Comparison of ENCODE assay signal across 8 cellular contexts in genomic region chr3:69052567-69052898, GRCh38. TPM values are rescaled to one million over a fixed set of nuclear protein-coding genes. Genes with fewer than 3 reads are reported as not detected.
A peak's percentile ranks its signal among the peaks of the same experiment; 100 is the strongest.
DNase-seq lines count a peak whose midpoint lies in the region; ATAC-seq and TF ChIP-seq lines count a peak whose summit lies in the region.

No MANE protein-coding gene starts in this region.

- POLR2A ChIA-PET in T-cell (lab: Charles Lee) = interaction anchor here (0.6 to 1.9 kb wide), 10 partner anchors 8 to 48 kb away, joined by 3 to 11 read pairs (median 4); partner anchors contain the start of gene ARL6IP5 (in 1 of the 2)

- peak overlapping the region; percentile 93 for H3K27ac Mint-ChIP-seq in stimulated activated naive CD8-positive, alpha-beta T cell treated with anti-CD3 and anti-CD28 coated beads, Interleukin-15, Interleukin-2, amounts not matched to agents 100 ng/mL and 50 ng/mL, for 24 hours
- H3K27ac Mint-ChIP-seq in T-cell = peak overlapping the region; percentile 97
- peak overlapping the region; percentile 99 for H3K27ac Mint-ChIP-seq in stimulated activated effector memory CD8-positive, alpha-beta T cell treated with anti-CD3 and anti-CD28 coated beads, Interleukin-12 subunit alpha, Interleukin-12 subunit beta, amount 100 ng/mL, for 72 hours

- intact Hi-C loops in left ventricle myocardium inferior (cut with micrococcal nuclease) = no loop called here

- H3K4me3 Mint-ChIP-seq in stimulated activated naive CD8-positive, alpha-beta T cell treated with anti-CD3 and anti-CD28 coated beads, Interleukin-15, Interleukin-2, amounts not matched to agents 100 ng/mL and 50 ng/mL, for 24 hours = peak overlapping the region; percentile 96
- H3K4me3 Mint-ChIP-seq in T-cell = peak overlapping the region; percentile 98 to 99 (median 99)
- peak overlapping the region; percentile 98 for H3K4me3 Mint-ChIP-seq in stimulated activated effector memory CD8-positive, alpha-beta T cell treated with anti-CD3 and anti-CD28 coated beads, Interleukin-12 subunit alpha, Interleukin-12 subunit beta, amount 100 ng/mL, for 72 hours

- no peaks in the 10 kb centered on the region for H3K27me3 ChIP-seq in left ventricle myocardium inferior (ENCODE audit: low read depth)

- CTCF ChIA-PET in T-cell (lab: Charles Lee) = interaction anchor here (0.8 to 1.5 kb wide), 7 partner anchors 12 to 69 kb away, joined by 3 to 5 read pairs (median 4); partner anchors contain the start of gene ARL6IP5 (in 1 of the 2)

- H3K4me1 Mint-ChIP-seq in stimulated activated naive CD8-positive, alpha-beta T cell treated with anti-CD3 and anti-CD28 coated beads, Interleukin-15, Interleukin-2, amounts not matched to agents 100 ng/mL and 50 ng/mL, for 24 hours (ENCODE audit: low read depth) = peaks cover 54% of the 10 kb centered on the region
- peaks cover 43 to 53% (median 48%) of the 10 kb centered on the region in 3 donors for H3K4me1 Mint-ChIP-seq in T-cell
- H3K4me1 Mint-ChIP-seq in stimulated activated effector memory CD8-positive, alpha-beta T cell treated with anti-CD3 and anti-CD28 coated beads, Interleukin-12 subunit alpha, Interleukin-12 subunit beta, amount 100 ng/mL, for 72 hours = peaks cover 31% of the 10 kb centered on the region

- DNase-seq in stimulated activated naive CD8-positive, alpha-beta T cell treated with anti-CD3 and anti-CD28 coated beads, Interleukin-15, Interleukin-2, amounts not matched to agents 100 U/mL and 50 U/mL, for 24 hours = no peak
- DNase-seq in T-cell = no peak
- DNase-seq in left ventricle myocardium inferior = no peak
- DNase-seq in stimulated activated effector memory CD8-positive, alpha-beta T cell treated with anti-CD3 and anti-CD28 coated beads, Interleukin-12 subunit alpha, Interleukin-12 subunit beta, amount 100 ng/mL, for 72 hours (ENCODE audit: low spot score in 2 of 2) = no peak
- no peak for DNase-seq in erythroblast (lab: John Stamatoyannopoulos, UW)
- DNase-seq in NOMO-1 treated with DMSO at 0.1 percent for 48 hours (lab: John Stamatoyannopoulos, UW; ENCODE audit: unreplicated experiment) = no peak

- no peak for ATAC-seq in stimulated activated naive CD8-positive, alpha-beta T cell treated with anti-CD3 and anti-CD28 coated beads, Interleukin-15, Interleukin-2, amounts not matched to agents 100 U/mL and 50 U/mL, for 24 hours
- ATAC-seq in T-cell (replicated peaks in 1 of 4) = peak in 3 of 4 experiments; percentile 1 to 9 (median 1)
- ATAC-seq in stimulated activated effector memory CD8-positive, alpha-beta T cell treated with anti-CD3 and anti-CD28 coated beads, Interleukin-12 subunit alpha, Interleukin-12 subunit beta, amount 100 ng/mL, for 72 hours = no peak
- no peak for ATAC-seq in HG02973 (IDR thresholded peaks at IDR 0.05; ENCODE audit: unreplicated experiment)

- peak overlapping the region; percentile 89 for H3K27ac ChIP-seq in left ventricle myocardium inferior (replicated peaks)

- peaks cover 49% of the 10 kb centered on the region for H3K36me3 ChIP-seq in left ventricle myocardium inferior

- no peaks in the 10 kb centered on the region for H3K27me3 Mint-ChIP-seq in stimulated activated naive CD8-positive, alpha-beta T cell treated with anti-CD3 and anti-CD28 coated beads, Interleukin-15, Interleukin-2, amounts not matched to agents 100 ng/mL and 50 ng/mL, for 24 hours
- no peaks in the 10 kb centered on the region for H3K27me3 Mint-ChIP-seq in T-cell

- peaks cover 36% of the 10 kb centered on the region for H3K36me3 Mint-ChIP-seq in stimulated activated naive CD8-positive, alpha-beta T cell treated with anti-CD3 and anti-CD28 coated beads, Interleukin-15, Interleukin-2, amounts not matched to agents 100 ng/mL and 50 ng/mL, for 24 hours (ENCODE audit: low read depth)
- peaks cover 19% of the 10 kb centered on the region for H3K36me3 Mint-ChIP-seq in T-cell
- H3K36me3 Mint-ChIP-seq in stimulated activated effector memory CD8-positive, alpha-beta T cell treated with anti-CD3 and anti-CD28 coated beads, Interleukin-12 subunit alpha, Interleukin-12 subunit beta, amount 100 ng/mL, for 72 hours = peaks cover 96% of the 10 kb centered on the region

- H3K9me3 Mint-ChIP-seq in stimulated activated naive CD8-positive, alpha-beta T cell treated with anti-CD3 and anti-CD28 coated beads, Interleukin-15, Interleukin-2, amounts not matched to agents 100 ng/mL and 50 ng/mL, for 24 hours = no peaks in the 10 kb centered on the region
- no peaks in the 10 kb centered on the region for H3K9me3 Mint-ChIP-seq in T-cell
- H3K9me3 Mint-ChIP-seq in stimulated activated effector memory CD8-positive, alpha-beta T cell treated with anti-CD3 and anti-CD28 coated beads, Interleukin-12 subunit alpha, Interleukin-12 subunit beta, amount 100 ng/mL, for 72 hours = no peaks in the 10 kb centered on the region

- peak overlapping the region; percentile 75 for H3K4me3 ChIP-seq in left ventricle myocardium inferior

- no peak for TF ChIP-seq POLR2A in erythroblast (IDR thresholded peaks at IDR 0.05; ENCODE audit: low read length)

- TF ChIP-seq CTCF in left ventricle myocardium inferior (IDR thresholded peaks at IDR 0.05; ENCODE audit: borderline replicate concordance) = no peak

- H3K4me1 ChIP-seq in left ventricle myocardium inferior = peaks cover 46% of the 10 kb centered on the region

- H3K9me3 ChIP-seq in left ventricle myocardium inferior (replicated peaks) = no peaks in the 10 kb centered on the region

RNA-seq across cellular contexts. Expression of gene TMF1, which starts 0.4 kb away (rescaled TPM):
- 10 to 100 TPM; 39.9 to 80.4 (median 46.1) TPM for total RNA-seq in T-cell
- 21.0 TPM for total RNA-seq in left ventricle myocardium inferior

RNA-seq across cellular contexts. Expression of gene UBA3, which starts 27.6 kb away (rescaled TPM):
- 10 to 100 TPM; 62.7 to 83.1 (median 73.2) TPM for total RNA-seq in T-cell
- total RNA-seq in left ventricle myocardium inferior = 84.2 TPM

RNA-seq across cellular contexts. Expression of gene ARL6IP5, which starts 32.2 kb away (rescaled TPM):
- total RNA-seq in T-cell = 100 to 1,000 TPM; 106 to 135 (median 127) TPM
- 193 TPM for total RNA-seq in left ventricle myocardium inferior

RNA-seq across cellular contexts. Expression of gene EOGT, which starts 39.0 kb away (rescaled TPM):
- total RNA-seq in T-cell (10 to 100 TPM; 14.0 to 18.2 (median 15.5) TPM), left ventricle myocardium inferior (28.2 TPM)

Comparison
In these comparisons a context has a peak if more than half of its experiments do, and no peak if none do; other contexts are left out.
1. ATAC-seq: peak in T-cell (3 of 4); none in stimulated activated naive CD8-positive, alpha-beta T cell treated with anti-CD3 and anti-CD28 coated beads, Interleukin-15, Interleukin-2, amounts not matched to agents 100 U/mL and 50 U/mL, for 24 hours (single experiment), stimulated activated effector memory CD8-positive, alpha-beta T cell treated with anti-CD3 and anti-CD28 coated beads, Interleukin-12 subunit alpha, Interleukin-12 subunit beta, amount 100 ng/mL, for 72 hours (single experiment) and HG02973 (single experiment).
2. Peak in every context shown above with its lines, with median percentiles within 50 percentile points of each other: H3K27ac Mint-ChIP-seq and H3K4me3 Mint-ChIP-seq.